In the genomic region with DNA sequence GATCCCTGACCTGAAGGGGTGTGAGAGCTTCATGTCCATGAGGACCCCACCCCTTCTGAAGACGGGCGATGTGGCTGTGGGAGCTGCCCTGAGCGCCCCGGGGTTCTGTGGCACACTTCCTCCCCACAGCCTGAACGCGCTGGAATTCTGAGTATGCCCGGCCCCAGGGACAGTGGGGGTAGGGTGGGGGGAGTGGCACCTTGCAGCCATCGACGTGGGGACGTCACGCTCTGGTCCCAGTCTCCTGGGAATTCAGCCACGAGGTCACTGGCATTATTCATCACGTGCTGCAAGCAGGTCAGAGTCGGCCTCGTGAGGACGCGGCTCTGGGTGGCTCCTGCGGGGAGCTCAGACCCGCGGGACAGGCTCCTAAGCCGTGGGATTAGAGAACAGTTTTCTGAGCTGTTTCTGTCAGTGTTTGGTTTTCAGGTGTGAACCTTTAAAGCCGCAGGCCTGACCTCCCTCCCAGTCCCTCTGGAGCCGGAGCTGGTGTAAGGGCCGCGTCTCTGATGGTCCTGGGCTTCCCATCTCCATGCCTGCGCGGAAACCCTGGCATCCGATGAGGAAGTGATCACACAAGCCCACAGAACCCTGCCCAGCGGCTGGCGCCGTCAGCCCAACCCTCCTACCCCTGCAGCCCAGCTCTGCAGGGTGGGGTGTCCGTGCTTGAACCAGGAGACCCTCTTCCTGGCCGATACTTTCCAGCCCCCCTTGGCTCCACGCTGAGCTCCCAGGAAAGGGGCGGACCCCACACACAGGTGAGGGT, we compare ENCODE assay signal across 12 cellular contexts. TPM values are rescaled to one million over a fixed set of nuclear protein-coding genes. Genes with fewer than 3 reads are reported as not detected.
DNase-seq lines count a peak whose midpoint lies in the region; ATAC-seq and TF ChIP-seq lines count a peak whose summit lies in the region.
"Had no signal": no experiment of that assay in that cellular context is flagged by ENCODE, and none has a peak within 500 bp of the region (broad histone marks: within the 10 kb centered on the region; RNA-seq: fewer than 3 reads in every experiment).

No MANE protein-coding gene starts in this region.

- intact Hi-C loops in activated B cell treated with CpG ODN at 0.5 μM for 24 hours (cut with micrococcal nuclease): loop anchor here (10.0 kb wide), 1 partner anchor 246 kb away; no protein-coding TSS in a partner anchor

- peak overlapping the region; percentile 12 to 24 for H3K4me3 ChIP-seq in right atrium auricular region
- H3K4me3 ChIP-seq: SJSA1 had no signal

- H3K27me3 Mint-ChIP-seq in activated B cell treated with CpG ODN at 0.5 μM for 24 hours (peaks cover 8% of the 10 kb centered on the region), HFFc6 (ENCODE audit: insufficient read depth) (peaks cover 4% of the 10 kb centered on the region)
- H3K27me3 Mint-ChIP-seq in activated CD8-positive, alpha-beta memory T cell treated with anti-CD3 and anti-CD28 coated beads, Interleukin-2, amount 10 ng/mL, durations not matched to agents 7 days and 5 days: no peaks in the 10 kb centered on the region
- H3K27me3 Mint-ChIP-seq: CD8-positive, alpha-beta memory T cell had no signal

- peaks cover 0 to 41% of the 10 kb centered on the region in 2 donors for H3K4me1 ChIP-seq in right atrium auricular region

- H3K4me3 Mint-ChIP-seq in activated B cell treated with CpG ODN at 0.5 μM for 24 hours (peak overlapping the region; percentile 32), HFFc6 (no peak overlapping the region)
- no peak overlapping the region for H3K4me3 Mint-ChIP-seq in activated CD8-positive, alpha-beta memory T cell treated with anti-CD3 and anti-CD28 coated beads, Interleukin-2, amount 10 ng/mL, durations not matched to agents 7 days and 5 days
- H3K4me3 Mint-ChIP-seq: CD8-positive, alpha-beta memory T cell had no signal

- TF ChIP-seq CTCF in activated B cell treated with CpG ODN at 0.5 μM for 24 hours (IDR thresholded peaks at IDR 0.05) (no peak), right atrium auricular region (IDR thresholded peaks at IDR 0.05) (no peak), HFFc6 (IDR thresholded peaks at IDR 0.05) (no peak)

- peak overlapping the region; percentile 68 to 73 for H3K27ac ChIP-seq in right atrium auricular region
- H3K27ac ChIP-seq: SJSA1 had no signal

- POLR2A ChIA-PET in activated B cell treated with CpG ODN at 0.5 μM for 24 hours (lab: Charles Lee): interaction anchor here (0.9 to 7.4 kb wide), 7 partner anchors 16 to 85 kb away, joined by 3 to 148 read pairs (median 7); a partner anchor contains a TSS

- CTCF ChIA-PET in activated B cell treated with CpG ODN at 0.5 μM for 24 hours (lab: Charles Lee): interaction anchor here (0.9 to 7.7 kb wide), 3 partner anchors 12 to 65 kb away, joined by 3 to 331 read pairs (median 12); a partner anchor contains a TSS
- CTCF ChIA-PET in activated CD8-positive, alpha-beta memory T cell treated with anti-CD3 and anti-CD28 coated beads, Interleukin-2, amount 10 ng/mL, durations not matched to agents 7 days and 5 days (lab: Charles Lee): interaction anchor here (1.0 to 3.5 kb wide), 2 partner anchors 16 to 67 kb away, joined by 3 to 28 read pairs; no protein-coding TSS in a partner anchor

- DNase-seq in EH (ENCODE audit: low read depth) (peak; percentile 63), activated B cell treated with CpG ODN at 0.5 μM for 24 hours (peak; percentile 38), right atrium auricular region (ENCODE audit: low spot score) (peak; percentile 73), renal cortical epithelial cell (ENCODE audit: low read depth) (peak; percentile 41), HFFc6 (no peak)
- DNase-seq in stimulated activated CD4-positive, alpha-beta T cell treated with anti-CD3 and anti-CD28 coated beads, Interleukin-12 subunit alpha, Interleukin-12 subunit beta, amount 100 ng/mL, for 4 hours: no peak
- no peak for DNase-seq in activated CD8-positive, alpha-beta memory T cell treated with anti-CD3 and anti-CD28 coated beads, Interleukin-2, amount 10 ng/mL, durations not matched to agents 7 days and 5 days
- DNase-seq: CD8-positive, alpha-beta memory T cell; NCI-H1417 treated with DMSO at 0.1 percent for 48 hours had no signal

- H3K9me3 Mint-ChIP-seq in activated B cell treated with CpG ODN at 0.5 μM for 24 hours: no peaks in the 10 kb centered on the region
- no peaks in the 10 kb centered on the region for H3K9me3 Mint-ChIP-seq in activated CD8-positive, alpha-beta memory T cell treated with anti-CD3 and anti-CD28 coated beads, Interleukin-2, amount 10 ng/mL, durations not matched to agents 7 days and 5 days (ENCODE audit: low read depth)
- no peaks in the 10 kb centered on the region for H3K9me3 Mint-ChIP-seq in HFFc6
- H3K9me3 Mint-ChIP-seq: CD8-positive, alpha-beta memory T cell had no signal

- peaks cover 60% of the 10 kb centered on the region for H3K4me1 Mint-ChIP-seq in activated B cell treated with CpG ODN at 0.5 μM for 24 hours
- peaks cover 6% of the 10 kb centered on the region for H3K4me1 Mint-ChIP-seq in activated CD8-positive, alpha-beta memory T cell treated with anti-CD3 and anti-CD28 coated beads, Interleukin-2, amount 10 ng/mL, durations not matched to agents 7 days and 5 days
- H3K4me1 Mint-ChIP-seq in HFFc6 (ENCODE audit: low read depth): no peaks in the 10 kb centered on the region

- H3K36me3 Mint-ChIP-seq in activated B cell treated with CpG ODN at 0.5 μM for 24 hours (ENCODE audit: low read depth) (peaks cover 3% of the 10 kb centered on the region), HFFc6 (ENCODE audit: low read depth) (no peaks in the 10 kb centered on the region)
- H3K36me3 Mint-ChIP-seq in activated CD8-positive, alpha-beta memory T cell treated with anti-CD3 and anti-CD28 coated beads, Interleukin-2, amount 10 ng/mL, durations not matched to agents 7 days and 5 days: no peaks in the 10 kb centered on the region

- no peaks in the 10 kb centered on the region for H3K9me3 ChIP-seq in right atrium auricular region
- H3K9me3 ChIP-seq: SJSA1 had no signal

- ATAC-seq in activated B cell treated with CpG ODN at 0.5 μM for 24 hours (ENCODE audit: low read depth): peak; percentile 14
- no peak for ATAC-seq in activated CD8-positive, alpha-beta memory T cell treated with anti-CD3 and anti-CD28 coated beads, Interleukin-2, amount 10 ng/mL, durations not matched to agents 7 days and 5 days
- no peak for ATAC-seq in GM18519 (IDR thresholded peaks at IDR 0.05; ENCODE audit: low FRiP score, unreplicated experiment)

- H3K36me3 ChIP-seq in right atrium auricular region: peaks cover 10% of the 10 kb centered on the region

- no peak overlapping the region for H3K27ac Mint-ChIP-seq in activated B cell treated with CpG ODN at 0.5 μM for 24 hours
- H3K27ac Mint-ChIP-seq in activated CD8-positive, alpha-beta memory T cell treated with anti-CD3 and anti-CD28 coated beads, Interleukin-2, amount 10 ng/mL, durations not matched to agents 7 days and 5 days: no peak overlapping the region
- H3K27ac Mint-ChIP-seq in HFFc6: no peak overlapping the region

- no peaks in the 10 kb centered on the region for H3K27me3 ChIP-seq in right atrium auricular region
- H3K27me3 ChIP-seq: SJSA1 had no signal

RNA-seq across cellular contexts. Expression of a gene that starts 16.2 kb away (rescaled TPM):
- total RNA-seq in activated B cell treated with CpG ODN at 0.5 μM for 24 hours (6.2 and 6.9 TPM in 2 replicates), right atrium auricular region (10 to 100 TPM; 13.4 to 18.6 TPM), renal cortical epithelial cell (3.0 and 3.6 TPM in 2 replicates)
- total RNA-seq in activated CD8-positive, alpha-beta memory T cell treated with anti-CD3 and anti-CD28 coated beads, Interleukin-2, amount 10 ng/mL, durations not matched to agents 7 days and 5 days: 1 to 10 TPM in 1 of 2 experiments, under 1 TPM in 1; 0.40 to 2.1 TPM
- under 1 TPM; 0.26 to 0.92 (median 0.52) TPM for total RNA-seq in HFFc6 (2021; fragmentation: NEBNext Ultra II Directional; extraction: Animal tissue kit (Norgen Biotek cat#: 25700))

RNA-seq across cellular contexts. Expression of a gene that starts 27.4 kb away (rescaled TPM):
- total RNA-seq in activated B cell treated with CpG ODN at 0.5 μM for 24 hours (2.7 and 3.0 TPM in 2 replicates), right atrium auricular region (1 to 10 TPM; 4.6 to 6.9 TPM), renal cortical epithelial cell (0.52 and 1.6 TPM in 2 replicates)
- not detected for total RNA-seq in activated CD8-positive, alpha-beta memory T cell treated with anti-CD3 and anti-CD28 coated beads, Interleukin-2, amount 10 ng/mL, durations not matched to agents 7 days and 5 days
- 1 to 10 TPM; 4.6 to 7.1 (median 5.3) TPM for total RNA-seq in HFFc6 (2021; fragmentation: NEBNext Ultra II Directional; extraction: Animal tissue kit (Norgen Biotek cat#: 25700))
- total RNA-seq: activated CD8-positive, alpha-beta memory T cell treated with anti-CD3 and anti-CD28 coated beads for 36 hours; CD8-positive, alpha-beta memory T cell; SJSA1 had no signal

Comparison
In these comparisons a context has a peak if more than half of its experiments do, and no peak if none do; other contexts are left out.
1. DNase-seq: peak in EH (single experiment), activated B cell treated with CpG ODN at 0.5 μM for 24 hours (single experiment), right atrium auricular region (single experiment) and renal cortical epithelial cell (single experiment); none in stimulated activated CD4-positive, alpha-beta T cell treated with anti-CD3 and anti-CD28 coated beads, Interleukin-12 subunit alpha, Interleukin-12 subunit beta, amount 100 ng/mL, for 4 hours (single experiment), activated CD8-positive, alpha-beta memory T cell treated with anti-CD3 and anti-CD28 coated beads, Interleukin-2, amount 10 ng/mL, durations not matched to agents 7 days and 5 days (single experiment) and HFFc6 (single experiment).